Comparison of ENCODE assay signal across 16 cellular contexts in genomic region chr12:2076196-2076570, GRCh38. TPM values are rescaled to one million over a fixed set of nuclear protein-coding genes. Genes with fewer than 3 reads are reported as not detected.
A peak's percentile ranks its signal among the peaks of the same experiment; 100 is the strongest.
DNase-seq lines count a peak whose midpoint lies in the region; ATAC-seq, FAIRE-seq and TF ChIP-seq lines count a peak whose summit lies in the region.
"Had no signal": no experiment of that assay in that cellular context is flagged by ENCODE, and none has a peak within 500 bp of the region (broad histone marks: within the 10 kb centered on the region; RNA-seq: fewer than 3 reads in every experiment).

No MANE protein-coding gene starts in this region.

- in situ Hi-C loops in mammary epithelial cell (cut with MboI; ENCODE audit: low sequenced_read_pairs in 2 of 2), result no loop called here

- no peak for TF ChIP-seq CTCF in AG04449 (IDR thresholded peaks at IDR 0.05; ENCODE audit: insufficient read depth, low read length, missing control alignments)
- TF ChIP-seq CTCF in mammary epithelial cell (conservative IDR thresholded peaks at IDR 0.05 in 1 of 2, IDR thresholded peaks at IDR 0.05 in 1 of 2; ENCODE audit: extremely low read depth in 1 of 2, insufficient read depth in 1 of 2, low read depth in 1 of 2, low read length in 2 of 2), result no peak
- TF ChIP-seq CTCF in osteocyte (IDR thresholded peaks at IDR 0.05), result no peak
- no peak for TF ChIP-seq CTCF in D721Med (IDR thresholded peaks at IDR 0.05; ENCODE audit: insufficient read depth, missing control alignments)

- DNase-seq in AG04449 (ENCODE audit: low read depth, low spot score) (no peak), mammary epithelial cell (no peak), Right ventricle myocardium superior (no peak), osteocyte (ENCODE audit: extremely low spot score, unreplicated experiment) (no peak), D721Med (ENCODE audit: insufficient read length, low spot score) (no peak)
- no peak for DNase-seq in CD4-positive, alpha-beta memory T cell
- DNase-seq: activated naive CD4-positive, alpha-beta T cell; central memory CD4-positive, alpha-beta T cell; COR-L47; occipital lobe; stimulated activated CD4-positive, alpha-beta T cell treated with anti-CD3 and anti-CD28 coated beads, Interleukin-15, amount 100 ng/mL, for 24 hours had no signal

- H2AFZ ChIP-seq in mammary epithelial cell (ENCODE audit: low read depth, low read length), result peak overlapping the region; percentile 90

- no peak overlapping the region for H3K9ac ChIP-seq in mammary epithelial cell (ENCODE audit: insufficient read depth, low read length)

- peaks cover under 1% of the 10 kb centered on the region for H3K9me3 ChIP-seq in mammary epithelial cell (replicated peaks; ENCODE audit: insufficient read depth, low read length)
- H3K9me3 ChIP-seq in CD4-positive, alpha-beta memory T cell (ENCODE audit: control insufficient read depth in 1 of 2, low read length in 2 of 2), result no peaks in the 10 kb centered on the region

- H3K27me3 Mint-ChIP-seq in osteocyte (ENCODE audit: unreplicated experiment), result no peaks in the 10 kb centered on the region
- peaks cover 7 to 19% of the 10 kb centered on the region in 2 donors for H3K27me3 Mint-ChIP-seq in CD4-positive, alpha-beta memory T cell

- BruUV-seq in mammary epithelial cell (replicated peaks; lab: Mats Ljungman, UMichigan), result no TSS peak

- H3K4me2 ChIP-seq in mammary epithelial cell (ENCODE audit: insufficient read depth, low read depth, low read length), result peak overlapping the region; percentile 26

- H3K27me3 ChIP-seq in mammary epithelial cell (ENCODE audit: insufficient read depth, low read length), result no peaks in the 10 kb centered on the region
- H3K27me3 ChIP-seq in CD4-positive, alpha-beta memory T cell (ENCODE audit: insufficient read depth, low read length), result no peaks in the 10 kb centered on the region

- no peaks in the 10 kb centered on the region for H3K36me3 ChIP-seq in mammary epithelial cell (ENCODE audit: insufficient read depth, low read length)
- no peaks in the 10 kb centered on the region for H3K36me3 ChIP-seq in CD4-positive, alpha-beta memory T cell (ENCODE audit: insufficient read depth, low read length)

- peaks cover 25% of the 10 kb centered on the region for H3K4me1 Mint-ChIP-seq in osteocyte (ENCODE audit: unreplicated experiment)
- no peaks in the 10 kb centered on the region for H3K4me1 Mint-ChIP-seq in CD4-positive, alpha-beta memory T cell

- peaks cover 18% of the 10 kb centered on the region for H3K9me3 Mint-ChIP-seq in osteocyte (ENCODE audit: unreplicated experiment)
- H3K9me3 Mint-ChIP-seq in CD4-positive, alpha-beta memory T cell, result peaks cover 3 to 26% (median 12%) of the 10 kb centered on the region in 8 donors

- no peaks in the 10 kb centered on the region for H3K79me2 ChIP-seq in mammary epithelial cell (ENCODE audit: insufficient read depth, low read length)

- CTCF ChIA-PET in AG04449 (lab: Yijun Ruan, JAX), result interaction anchor here (0.6 kb wide), 1 partner anchor 9 kb away, joined by 3 read pairs; no protein-coding TSS in a partner anchor
- CTCF ChIA-PET in mammary epithelial cell (lab: Charles Lee; ENCODE audit: low non-redundant PET), result no interaction called here
- CTCF ChIA-PET in CD4-positive, alpha-beta memory T cell (lab: Charles Lee; ENCODE audit: partially characterized antibody), result no interaction called here

- intact Hi-C loops in mammary epithelial cell (cut with micrococcal nuclease), result no loop called here
- intact Hi-C loops in Right ventricle myocardium superior (cut with DNase I), result loop anchor here (5.0 kb wide), 1 partner anchor 36 kb away; no protein-coding TSS in a partner anchor
- intact Hi-C loops in CD4-positive, alpha-beta memory T cell (cut with micrococcal nuclease), result no loop called here

- peak overlapping the region; percentile 24 for H3K27ac Mint-ChIP-seq in osteocyte (ENCODE audit: unreplicated experiment)
- no peak overlapping the region for H3K27ac Mint-ChIP-seq in CD4-positive, alpha-beta memory T cell
- H3K27ac Mint-ChIP-seq: type B pancreatic cell, WTC11 had no signal

- 52% methylated on average over 5 of the region's 9 CpGs for WGBS in mammary epithelial cell (ENCODE audit: low coverage, missing lambda C conversion rate)

- peaks cover 14% of the 10 kb centered on the region for H3K36me3 Mint-ChIP-seq in osteocyte (ENCODE audit: unreplicated experiment)
- H3K36me3 Mint-ChIP-seq in CD4-positive, alpha-beta memory T cell, result peaks cover 5 to 6% of the 10 kb centered on the region in 2 donors

- dilution Hi-C loops in mammary epithelial cell (cut with HindIII; ENCODE audit: low sequenced_read_pairs), result no loop called here

- no peak overlapping the region for H3K4me3 Mint-ChIP-seq in osteocyte (ENCODE audit: unreplicated experiment)
- no peak overlapping the region for H3K4me3 Mint-ChIP-seq in CD4-positive, alpha-beta memory T cell
- H3K4me3 Mint-ChIP-seq: type B pancreatic cell, WTC11 had no signal

- no peak for FAIRE-seq in D721Med (lab: Jason Lieb, UNC)
- FAIRE-seq: GM18507 had no signal

- POLR2A ChIA-PET in AG04449 (lab: Yijun Ruan, JAX), result no interaction called here
- POLR2A ChIA-PET in CD4-positive, alpha-beta memory T cell (lab: Charles Lee; ENCODE audit: partially characterized antibody), result no interaction called here

- ATAC-seq in Right ventricle myocardium superior (ENCODE audit: poor library complexity) (peak; percentile 22), GM21367 (IDR thresholded peaks at IDR 0.05; ENCODE audit: unreplicated experiment) (no peak), GM18511 (IDR thresholded peaks at IDR 0.05; ENCODE audit: unreplicated experiment) (no peak)
- ATAC-seq: WTC11 had no signal

- H3K27ac ChIP-seq in mammary epithelial cell (ENCODE audit: insufficient read depth, low read depth, low read length), result no peak overlapping the region
- no peak overlapping the region for H3K27ac ChIP-seq in CD4-positive, alpha-beta memory T cell (ENCODE audit: low read depth, low read length)

- H4K20me1 ChIP-seq in mammary epithelial cell (ENCODE audit: insufficient read depth, low read length), result no peaks in the 10 kb centered on the region

- H3K4me3 ChIP-seq in AG04449 (ENCODE audit: low read depth, low read length) (peak overlapping the region; percentile 19), mammary epithelial cell (replicated peaks in 1 of 3; ENCODE audit: insufficient read depth in 1 of 3, low read depth in 2 of 3, low read length in 3 of 3) (no peak overlapping the region)
- H3K4me3 ChIP-seq in CD4-positive, alpha-beta memory T cell (ENCODE audit: low read length in 2 of 2), result no peak overlapping the region

- H3K4me1 ChIP-seq in mammary epithelial cell (ENCODE audit: insufficient read depth, low read length), result peaks cover 9% of the 10 kb centered on the region
- H3K4me1 ChIP-seq in CD4-positive, alpha-beta memory T cell (ENCODE audit: insufficient read depth, low read length), result no peaks in the 10 kb centered on the region

RNA-seq across cellular contexts. Expression of gene CACNA1C, which starts 23.4 kb away (rescaled TPM):
- total RNA-seq in mammary epithelial cell (10 to 100 TPM in 1 of 2 donors, 1 to 10 TPM in 1; 1.2 to 11.0 TPM), Right ventricle myocardium superior (151 TPM), osteocyte (59.1 and 67.4 TPM in 2 replicates)
- not detected for polyA plus RNA-seq in mammary epithelial cell
- not detected for polyA minus RNA-seq in mammary epithelial cell
- total RNA-seq in CD4-positive, alpha-beta memory T cell, result under 1 TPM; 0.06 to 0.08 TPM
- polyA plus RNA-seq in CD4-positive, alpha-beta memory T cell, result under 1 TPM; 0.05 to 0.21 TPM
